ENCODE assay signal across 1 cellular context in the genomic region with DNA sequence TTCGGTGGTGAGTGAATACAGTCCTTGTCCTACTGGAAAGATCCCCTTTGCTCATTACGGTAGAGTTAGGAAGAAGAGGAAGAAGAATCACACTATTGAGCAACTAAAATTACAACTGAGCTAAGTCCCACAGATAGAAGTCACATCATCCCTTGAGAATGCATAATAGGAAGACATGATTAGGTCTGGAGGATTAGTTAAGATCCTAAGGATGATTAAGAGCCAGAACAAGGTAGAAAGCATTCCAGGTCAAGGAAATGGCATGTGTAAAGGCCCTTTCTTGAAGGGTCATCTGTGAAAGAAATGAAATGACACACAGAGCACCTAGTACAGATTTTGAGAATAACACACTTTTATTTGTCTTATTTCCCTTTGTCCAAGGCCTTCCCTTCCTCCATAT.
TF ChIP-seq lines count a peak whose summit lies in the region.

No MANE protein-coding gene starts in this region.

TF ChIP-seq in GM23338, 12 proteins besides CTCF, POLR2A, EP300 and RAD21 (continued from another document):
- TF ChIP-seq, protein P1, sequence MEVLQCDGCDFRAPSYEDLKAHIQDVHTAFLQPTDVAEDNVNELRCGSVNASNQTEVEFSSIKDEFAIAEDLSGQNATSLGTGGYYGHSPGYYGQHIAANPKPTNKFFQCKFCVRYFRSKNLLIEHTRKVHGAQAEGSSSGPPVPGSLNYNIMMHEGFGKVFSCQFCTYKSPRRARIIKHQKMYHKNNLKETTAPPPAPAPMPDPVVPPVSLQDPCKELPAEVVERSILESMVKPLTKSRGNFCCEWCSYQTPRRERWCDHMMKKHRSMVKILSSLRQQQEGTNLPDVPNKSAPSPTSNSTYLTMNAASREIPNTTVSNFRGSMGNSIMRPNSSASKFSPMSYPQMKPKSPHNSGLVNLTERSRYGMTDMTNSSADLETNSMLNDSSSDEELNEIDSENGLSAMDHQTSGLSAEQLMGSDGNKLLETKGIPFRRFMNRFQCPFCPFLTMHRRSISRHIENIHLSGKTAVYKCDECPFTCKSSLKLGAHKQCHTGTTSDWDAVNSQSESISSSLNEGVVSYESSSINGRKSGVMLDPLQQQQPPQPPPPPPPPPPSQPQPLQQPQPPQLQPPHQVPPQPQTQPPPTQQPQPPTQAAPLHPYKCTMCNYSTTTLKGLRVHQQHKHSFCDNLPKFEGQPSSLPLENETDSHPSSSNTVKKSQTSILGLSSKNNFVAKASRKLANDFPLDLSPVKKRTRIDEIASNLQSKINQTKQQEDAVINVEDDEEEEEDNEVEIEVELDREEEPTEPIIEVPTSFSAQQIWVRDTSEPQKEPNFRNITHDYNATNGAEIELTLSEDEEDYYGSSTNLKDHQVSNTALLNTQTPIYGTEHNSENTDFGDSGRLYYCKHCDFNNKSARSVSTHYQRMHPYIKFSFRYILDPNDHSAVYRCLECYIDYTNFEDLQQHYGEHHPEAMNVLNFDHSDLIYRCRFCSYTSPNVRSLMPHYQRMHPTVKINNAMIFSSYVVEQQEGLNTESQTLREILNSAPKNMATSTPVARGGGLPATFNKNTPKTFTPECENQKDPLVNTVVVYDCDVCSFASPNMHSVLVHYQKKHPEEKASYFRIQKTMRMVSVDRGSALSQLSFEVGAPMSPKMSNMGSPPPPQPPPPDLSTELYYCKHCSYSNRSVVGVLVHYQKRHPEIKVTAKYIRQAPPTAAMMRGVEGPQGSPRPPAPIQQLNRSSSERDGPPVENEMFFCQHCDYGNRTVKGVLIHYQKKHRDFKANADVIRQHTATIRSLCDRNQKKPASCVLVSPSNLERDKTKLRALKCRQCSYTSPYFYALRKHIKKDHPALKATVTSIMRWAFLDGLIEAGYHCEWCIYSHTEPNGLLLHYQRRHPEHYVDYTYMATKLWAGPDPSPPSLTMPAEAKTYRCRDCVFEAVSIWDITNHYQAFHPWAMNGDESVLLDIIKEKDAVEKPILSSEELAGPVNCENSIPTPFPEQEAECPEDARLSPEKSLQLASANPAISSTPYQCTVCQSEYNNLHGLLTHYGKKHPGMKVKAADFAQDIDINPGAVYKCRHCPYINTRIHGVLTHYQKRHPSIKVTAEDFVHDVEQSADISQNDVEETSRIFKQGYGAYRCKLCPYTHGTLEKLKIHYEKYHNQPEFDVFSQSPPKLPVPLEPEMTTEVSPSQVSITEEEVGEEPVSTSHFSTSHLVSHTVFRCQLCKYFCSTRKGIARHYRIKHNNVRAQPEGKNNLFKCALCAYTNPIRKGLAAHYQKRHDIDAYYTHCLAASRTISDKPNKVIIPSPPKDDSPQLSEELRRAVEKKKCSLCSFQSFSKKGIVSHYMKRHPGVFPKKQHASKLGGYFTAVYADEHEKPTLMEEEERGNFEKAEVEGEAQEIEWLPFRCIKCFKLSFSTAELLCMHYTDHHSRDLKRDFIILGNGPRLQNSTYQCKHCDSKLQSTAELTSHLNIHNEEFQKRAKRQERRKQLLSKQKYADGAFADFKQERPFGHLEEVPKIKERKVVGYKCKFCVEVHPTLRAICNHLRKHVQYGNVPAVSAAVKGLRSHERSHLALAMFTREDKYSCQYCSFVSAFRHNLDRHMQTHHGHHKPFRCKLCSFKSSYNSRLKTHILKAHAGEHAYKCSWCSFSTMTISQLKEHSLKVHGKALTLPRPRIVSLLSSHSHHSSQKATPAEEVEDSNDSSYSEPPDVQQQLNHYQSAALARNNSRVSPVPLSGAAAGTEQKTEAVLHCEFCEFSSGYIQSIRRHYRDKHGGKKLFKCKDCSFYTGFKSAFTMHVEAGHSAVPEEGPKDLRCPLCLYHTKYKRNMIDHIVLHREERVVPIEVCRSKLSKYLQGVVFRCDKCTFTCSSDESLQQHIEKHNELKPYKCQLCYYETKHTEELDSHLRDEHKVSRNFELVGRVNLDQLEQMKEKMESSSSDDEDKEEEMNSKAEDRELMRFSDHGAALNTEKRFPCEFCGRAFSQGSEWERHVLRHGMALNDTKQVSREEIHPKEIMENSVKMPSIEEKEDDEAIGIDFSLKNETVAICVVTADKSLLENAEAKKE (CRISPR knock-in tag; IDR thresholded peaks at IDR 0.05): no peak
- no peak for TF ChIP-seq JUNB (IDR thresholded peaks at IDR 0.05; ENCODE audit: unreplicated experiment)
